In genomic region chr12:52969828-52970569, GRCh38 we compare ENCODE assay signal across 1 cellular context.
TF ChIP-seq lines count a peak whose summit lies in the region.

No MANE protein-coding gene starts in this region.

TF ChIP-seq in HEK293, 187 proteins besides CTCF, POLR2A, EP300 and RAD21 (continued from another document):
- TF ChIP-seq PATZ1 (tag by site-specific recombination; IDR thresholded peaks at IDR 0.05) (peak; percentile 12; the same call in 1 of the 2 replicates), ZNF629 (tag by site-specific recombination; IDR thresholded peaks at IDR 0.05) (0 out of 2 replicates have a peak, but pooled peaks have one; percentile 20), WT1 (tag by site-specific recombination; IDR thresholded peaks at IDR 0.05) (peak; percentile 92), ZNF366 (tag by site-specific recombination; conservative IDR thresholded peaks at IDR 0.05) (peak; percentile 64), FEZF1 (tag by site-specific recombination; IDR thresholded peaks at IDR 0.05) (peak; percentile 94), PRDM6 (tag by site-specific recombination; IDR thresholded peaks at IDR 0.05) (0 out of 2 replicates have a peak, but pooled peaks have one; percentile 13), ZNF501 (tag by site-specific recombination; IDR thresholded peaks at IDR 0.05) (0 out of 2 replicates have a peak, but pooled peaks have one; percentile 38), ZNF843 (tag by site-specific recombination; IDR thresholded peaks at IDR 0.05) (peak; percentile 82), ZBTB44 (tag by site-specific recombination; IDR thresholded peaks at IDR 0.05) (peak; percentile 63), PRDM10 (tag by site-specific recombination; IDR thresholded peaks at IDR 0.05) (no peak), BCL11A (tag by site-specific recombination; IDR thresholded peaks at IDR 0.05; ENCODE audit: low read depth) (peak; percentile 62; the same call in 1 of the 2 replicates), ZBTB48 (tag by site-specific recombination; IDR thresholded peaks at IDR 0.05) (peak; percentile 71), REPIN1 (tag by site-specific recombination; IDR thresholded peaks at IDR 0.05; ENCODE audit: low read depth) (no peak), BCL11B (tag by site-specific recombination; IDR thresholded peaks at IDR 0.05; ENCODE audit: low read depth) (no peak), PRDM1 (tag by site-specific recombination; IDR thresholded peaks at IDR 0.05) (peak; percentile 65; the same call in 1 of the 2 replicates), MZF1 (tag by site-specific recombination; IDR thresholded peaks at IDR 0.05; ENCODE audit: borderline replicate concordance) (peak; percentile 88), GLIS1 (tag by site-specific recombination; IDR thresholded peaks at IDR 0.05) (peak; percentile 93), ZBTB17 (tag by site-specific recombination; IDR thresholded peaks at IDR 0.05) (peak; percentile 33; the same call in 1 of the 2 replicates)
